7 cellular contexts compared by ENCODE assay signal in genomic region chr6:132813173-132813856, GRCh38. TPM values are rescaled to one million over a fixed set of nuclear protein-coding genes. Genes with fewer than 3 reads are reported as not detected.
DNase-seq lines count a peak whose midpoint lies in the region; ATAC-seq and TF ChIP-seq lines count a peak whose summit lies in the region.

No MANE protein-coding gene starts in this region.

- no peak overlapping the region for H2BK120ac ChIP-seq in mesendoderm (ENCODE audit: low read depth, low read length)

- TF ChIP-seq CTCF in GM13977 (IDR thresholded peaks at IDR 0.05; ENCODE audit: extremely low read depth, insufficient read depth, missing control alignments), result no peak
- TF ChIP-seq CTCF in HEK293 (tag by site-specific recombination; IDR thresholded peaks at IDR 0.05), result no peak

- no peak overlapping the region for H3K23ac ChIP-seq in mesendoderm (ENCODE audit: low read length)

- no peak overlapping the region for H2BK15ac ChIP-seq in mesendoderm (replicated peaks; ENCODE audit: low read depth)

- H3K27me3 ChIP-seq in ectodermal cell (ENCODE audit: control insufficient read depth, insufficient read depth, low read length, poor library complexity, severe bottlenecking) (no peaks in the 10 kb centered on the region), mesendoderm (ENCODE audit: insufficient read depth, low read length, poor library complexity) (no peaks in the 10 kb centered on the region), subcutaneous abdominal adipose tissue (ENCODE audit: control insufficient read depth in 5 of 5, insufficient read depth in 4 of 5, low read length in 5 of 5) (no peaks in the 10 kb centered on the region)

- CTCF ChIA-PET in HEK293 (lab: Yijun Ruan, JAX), result interaction anchor here (0.6 to 5.8 kb wide), 4 partner anchors 9 to 875 kb away, joined by 3 to 42 read pairs (median 7); partner anchors contain the start of gene SLC18B1
- CTCF ChIA-PET in activated CD4-positive, alpha-beta T cell treated with anti-CD3 and anti-CD28 coated beads for 36 hours (lab: Charles Lee), result interaction anchor here (2.1 to 6.5 kb wide), 2 partner anchors 10 to 14 kb away, joined by 6 to 50 read pairs; partner anchors contain the start of gene SLC18B1

- peak overlapping the region; percentile 96 for H4K8ac ChIP-seq in mesendoderm (ENCODE audit: low read depth, low read length)

- peak overlapping the region; percentile 97 for H3K4ac ChIP-seq in mesendoderm (ENCODE audit: low read depth, low read length)

- H3K4me2 ChIP-seq in mesendoderm (ENCODE audit: low read length), result peak overlapping the region; percentile 90

- WGBS in ectodermal cell, 2 experiments, result 3% methylated on average over 27 of the region's 27 CpGs
- WGBS in mesendoderm (ENCODE audit: extremely low coverage, insufficient coverage, low lambda C conversion rate), result no CpG with 5 or more reads among the region's 27 CpGs

- H3K79me1 ChIP-seq in mesendoderm (ENCODE audit: low read length), result peaks cover 3% of the 10 kb centered on the region

- peak overlapping the region; percentile 86 for H3K4me3 ChIP-seq in HEK293 (ENCODE audit: low read depth, low read length)
- peak overlapping the region; percentile 78 for H3K4me3 ChIP-seq in ectodermal cell (ENCODE audit: insufficient read depth, low read depth, low read length)
- peak overlapping the region; percentile 87 for H3K4me3 ChIP-seq in mesendoderm (ENCODE audit: low read length)
- H3K4me3 ChIP-seq in subcutaneous abdominal adipose tissue (ENCODE audit: low read depth in 1 of 5, low read length in 5 of 5), result peak overlapping the region; percentile 84 to 100 (median 97)

- H3K36me3 ChIP-seq in HEK293 (ENCODE audit: control insufficient read depth in 2 of 2, insufficient read depth in 1 of 2, low read length in 2 of 2) (peaks cover 22 to 36% of the 10 kb centered on the region in 2 experiments), ectodermal cell (ENCODE audit: control insufficient read depth, insufficient read depth, low read length) (peaks cover 24% of the 10 kb centered on the region), mesendoderm (ENCODE audit: control insufficient read depth, insufficient read depth, low read length) (peaks cover 18% of the 10 kb centered on the region), subcutaneous abdominal adipose tissue (ENCODE audit: control insufficient read depth in 5 of 5, insufficient read depth in 5 of 5, low read length in 5 of 5) (peaks cover 18 to 26% (median 23%) of the 10 kb centered on the region in 5 donors)

- H2AK5ac ChIP-seq in mesendoderm (ENCODE audit: low read length), result no peak overlapping the region

- peak; percentile 50 for DNase-seq in GM13977 (ENCODE audit: low spot score)
- peak; percentile 82 for DNase-seq in MV-4-11 (lab: John Stamatoyannopoulos, UW)
- DNase-seq in activated CD4-positive, alpha-beta T cell treated with anti-CD3 and anti-CD28 coated beads for 36 hours, result peak; percentile 64
- DNase-seq in mesendoderm, result peak; percentile 63

- H3K27ac ChIP-seq in HEK293 (ENCODE audit: extremely low read depth, low read depth, low read length) (peak overlapping the region; percentile 58; the same call in 1 of the 2 replicates), ectodermal cell (ENCODE audit: insufficient read depth, low read depth, low read length, poor library complexity, severe bottlenecking) (no peak overlapping the region), mesendoderm (ENCODE audit: low read depth, low read length) (peak overlapping the region; percentile 73), subcutaneous abdominal adipose tissue (ENCODE audit: low read depth, low read length) (peak overlapping the region; percentile 94)

- POLR2A ChIA-PET in HEK293 (lab: Yijun Ruan, JAX), result interaction anchor here (0.6 to 2.8 kb wide), 5 partner anchors 9 to 1236 kb away, joined by 3 to 40 read pairs (median 3); partner anchors contain the start of gene SLC18B1
- POLR2A ChIA-PET in activated CD4-positive, alpha-beta T cell treated with anti-CD3 and anti-CD28 coated beads for 36 hours (lab: Charles Lee), result interaction anchor here (0.8 to 2.5 kb wide), 6 partner anchors 9 to 82 kb away, joined by 3 to 9 read pairs (median 4); partner anchors contain the start of gene SLC18B1

- H2BK5ac ChIP-seq in mesendoderm (ENCODE audit: low read length), result peak overlapping the region; percentile 74

- no peaks in the 10 kb centered on the region for H3K27me3 Mint-ChIP-seq in activated CD4-positive, alpha-beta T cell treated with anti-CD3 and anti-CD28 coated beads for 36 hours

- peak; percentile 23 for ATAC-seq in activated CD4-positive, alpha-beta T cell treated with anti-CD3 and anti-CD28 coated beads for 36 hours

- peak overlapping the region; percentile 62 for H3K18ac ChIP-seq in mesendoderm (ENCODE audit: low read length)

- in situ Hi-C loops in GM13977 (cut with MboI; ENCODE audit: low pct_unique_long_range_greater_than_20kb, low sequenced_read_pairs, unreplicated experiment), result no loop called here

- H3K79me2 ChIP-seq in mesendoderm (ENCODE audit: control insufficient read depth, insufficient read depth, low read length), result peaks cover 28% of the 10 kb centered on the region

- H3K9ac ChIP-seq in mesendoderm (ENCODE audit: low read length) (peak overlapping the region; percentile 98), subcutaneous abdominal adipose tissue (ENCODE audit: low read length in 5 of 5) (peak overlapping the region; percentile 76 to 97 (median 85))

- peak overlapping the region; percentile 99 for H3K27ac Mint-ChIP-seq in activated CD4-positive, alpha-beta T cell treated with anti-CD3 and anti-CD28 coated beads for 36 hours

- intact Hi-C loops in activated CD4-positive, alpha-beta T cell treated with anti-CD3 and anti-CD28 coated beads for 36 hours (cut with DNase I, micrococcal nuclease), result loop anchor here (1.0 to 10.0 kb wide), 7 partner anchors 14 to 1361 kb away; partner anchors contain the start of genes MED23 (in 1 of the 2), STX7 (in 1 of the 2) and TBPL1 (in 1 of the 2)

- peak overlapping the region; percentile 99 for H3K56ac ChIP-seq in mesendoderm (ENCODE audit: low read length)

- no peaks in the 10 kb centered on the region for H3K9me3 Mint-ChIP-seq in activated CD4-positive, alpha-beta T cell treated with anti-CD3 and anti-CD28 coated beads for 36 hours (ENCODE audit: low read depth)

- H3K9me3 ChIP-seq in HEK293 (ENCODE audit: control insufficient read depth, insufficient read depth, low read depth, low read length) (no peaks in the 10 kb centered on the region), ectodermal cell (ENCODE audit: control insufficient read depth, low read length) (no peaks in the 10 kb centered on the region), subcutaneous abdominal adipose tissue (ENCODE audit: control insufficient read depth in 5 of 5, low read length in 5 of 5) (no peaks in the 10 kb centered on the region)

- H3K4me3 Mint-ChIP-seq in activated CD4-positive, alpha-beta T cell treated with anti-CD3 and anti-CD28 coated beads for 36 hours, result peak overlapping the region; percentile 89

- H3K36me3 Mint-ChIP-seq in activated CD4-positive, alpha-beta T cell treated with anti-CD3 and anti-CD28 coated beads for 36 hours (ENCODE audit: low read depth), result peaks cover 42% of the 10 kb centered on the region

- H3K4me1 ChIP-seq in HEK293 (ENCODE audit: control insufficient read depth, insufficient read depth, low read length) (peaks cover 8% of the 10 kb centered on the region; the same call in 1 of the 2 replicates), ectodermal cell (ENCODE audit: control insufficient read depth, insufficient read depth, low read length) (peaks cover 14% of the 10 kb centered on the region), mesendoderm (ENCODE audit: control insufficient read depth, low read depth, low read length) (no peaks in the 10 kb centered on the region), subcutaneous abdominal adipose tissue (ENCODE audit: control insufficient read depth in 5 of 5, insufficient read depth in 5 of 5, low read length in 5 of 5) (peaks cover 6 to 58% (median 51%) of the 10 kb centered on the region in 5 donors)

- peak overlapping the region; percentile 81 for H4K5ac ChIP-seq in mesendoderm (ENCODE audit: low read length)

- peaks cover 30% of the 10 kb centered on the region for H3K4me1 Mint-ChIP-seq in activated CD4-positive, alpha-beta T cell treated with anti-CD3 and anti-CD28 coated beads for 36 hours

TF ChIP-seq in HEK293, 187 proteins besides CTCF, POLR2A, EP300 and RAD21 (continues in another document):
- no peak for TF ChIP-seq ZIC2 (tag by site-specific recombination; IDR thresholded peaks at IDR 0.05)

RNA-seq across cellular contexts. Expression of gene RPS12, which starts 1.1 kb away (rescaled TPM):
- 1,000 to 10,000 TPM in 1 of 2 experiments, 100 to 1,000 TPM in 1; 837 to 2,006 TPM for total RNA-seq in activated CD4-positive, alpha-beta T cell treated with anti-CD3 and anti-CD28 coated beads for 36 hours
- 1,987 TPM for polyA plus RNA-seq in ectodermal cell (2013, experiment 1 of 4)
- 1,944 TPM for polyA plus RNA-seq in ectodermal cell (2013, experiment 2 of 4)
- polyA plus RNA-seq in ectodermal cell (2013, experiment 3 of 4), result 2,236 TPM
- 2,590 TPM for polyA plus RNA-seq in ectodermal cell (2013, experiment 4 of 4)
- polyA plus RNA-seq in mesendoderm (2013, experiment 1 of 2), result 3,709 TPM
- 3,667 TPM for polyA plus RNA-seq in mesendoderm (2013, experiment 2 of 2)

RNA-seq across cellular contexts. Expression of gene SLC18B1, which starts 14.9 kb away (rescaled TPM):
- 1 to 10 TPM; 3.4 to 6.6 TPM for total RNA-seq in activated CD4-positive, alpha-beta T cell treated with anti-CD3 and anti-CD28 coated beads for 36 hours
- 8.4 TPM for polyA plus RNA-seq in ectodermal cell (2013, experiment 1 of 4)
- 8.0 TPM for polyA plus RNA-seq in ectodermal cell (2013, experiment 2 of 4)
- 7.2 TPM for polyA plus RNA-seq in ectodermal cell (2013, experiment 3 of 4)
- polyA plus RNA-seq in ectodermal cell (2013, experiment 4 of 4), result 8.8 TPM
- 13.6 TPM for polyA plus RNA-seq in mesendoderm (2013, experiment 1 of 2)
- polyA plus RNA-seq in mesendoderm (2013, experiment 2 of 2), result 12.8 TPM

RNA-seq across cellular contexts. Expression of gene VNN2, which starts 55.6 kb away (rescaled TPM):
- total RNA-seq in activated CD4-positive, alpha-beta T cell treated with anti-CD3 and anti-CD28 coated beads for 36 hours, result 1 to 10 TPM; 6.0 to 8.5 TPM
- polyA plus RNA-seq in ectodermal cell (2013, experiment 1 of 4), result not detected
- not detected for polyA plus RNA-seq in ectodermal cell (2013, experiment 2 of 4)
- polyA plus RNA-seq in ectodermal cell (2013, experiment 3 of 4), result not detected
- not detected for polyA plus RNA-seq in ectodermal cell (2013, experiment 4 of 4)
- not detected for polyA plus RNA-seq in mesendoderm (2013, experiment 1 of 2)
- not detected for polyA plus RNA-seq in mesendoderm (2013, experiment 2 of 2)
